8 cellular contexts compared by ENCODE assay signal in genomic region chr22:43884600-43885318, GRCh38. TPM values are rescaled to one million over a fixed set of nuclear protein-coding genes. Genes with fewer than 3 reads are reported as not detected.
DNase-seq lines count a peak whose midpoint lies in the region; ATAC-seq and TF ChIP-seq lines count a peak whose summit lies in the region.

No MANE protein-coding gene starts in this region.

- H3K36me3 Mint-ChIP-seq in activated naive CD4-positive, alpha-beta T cell treated with anti-CD3 and anti-CD28 coated beads for 36 hours (ENCODE audit: low read depth): no peaks in the 10 kb centered on the region

- no peaks in the 10 kb centered on the region for H3K4me1 ChIP-seq in PC-9 (replicated peaks; ENCODE audit: insufficient read depth)

- in situ Hi-C loops in GM13977 (cut with MboI; ENCODE audit: low pct_unique_long_range_greater_than_20kb, low sequenced_read_pairs, unreplicated experiment): no loop called here

- H3K27ac ChIP-seq in AG04450 (ENCODE audit: low read depth, low read length) (no peak overlapping the region), PC-9 (no peak overlapping the region)

- H3K27me3 ChIP-seq in AG04450 (ENCODE audit: control insufficient read depth, insufficient read depth, low read length) (peaks cover 15% of the 10 kb centered on the region), PC-9 (ENCODE audit: insufficient read depth, low read depth) (peaks cover 35% of the 10 kb centered on the region)

- peaks cover 6% of the 10 kb centered on the region for H3K9me3 ChIP-seq in AG04450 (ENCODE audit: control insufficient read depth, insufficient read depth, low read length)
- no peaks in the 10 kb centered on the region for H3K9me3 ChIP-seq in PC-9 (ENCODE audit: insufficient read depth, low read depth)

- H3K9me3 Mint-ChIP-seq in activated naive CD4-positive, alpha-beta T cell treated with anti-CD3 and anti-CD28 coated beads for 36 hours: no peaks in the 10 kb centered on the region

- H3K4me1 Mint-ChIP-seq in activated naive CD4-positive, alpha-beta T cell treated with anti-CD3 and anti-CD28 coated beads for 36 hours (ENCODE audit: low read depth): no peaks in the 10 kb centered on the region

- POLR2A ChIA-PET in AG04450 (lab: Yijun Ruan, JAX): no interaction called here
- POLR2A ChIA-PET in PC-9 (lab: Charles Lee; ENCODE audit: unreplicated experiment): interaction anchor here (0.7 kb wide), 2 partner anchors 10 to 482 kb away, joined by 3 to 4 read pairs; no protein-coding TSS in a partner anchor

- no TSS peak for BruUV-seq in PC-9 (replicated peaks; lab: Mats Ljungman, UMichigan)

- H3K79me2 ChIP-seq in PC-9 (ENCODE audit: low read depth): no peaks in the 10 kb centered on the region

- H4K20me1 ChIP-seq in PC-9 (ENCODE audit: insufficient read depth): no peaks in the 10 kb centered on the region

- ATAC-seq in HG03342 (IDR thresholded peaks at IDR 0.05; ENCODE audit: unreplicated experiment) (peak; percentile 72), left cardiac atrium (peak; percentile 48 to 54)

- H2AFZ ChIP-seq in PC-9: no peak overlapping the region

- DNase-seq in AG04450 (ENCODE audit: low read depth, low spot score) (no peak), GM13977 (ENCODE audit: low spot score) (peak; percentile 86), PC-9 (peak in 1 of 2 experiments; percentile 60), left cardiac atrium (peak; percentile 71)
- DNase-seq in activated naive CD4-positive, alpha-beta T cell treated with anti-CD3 and anti-CD28 coated beads for 36 hours: peak; percentile 60
- peak; percentile 47 for DNase-seq in stimulated activated CD4-positive, alpha-beta T cell treated with anti-CD3 and anti-CD28 coated beads, Interleukin-12 subunit alpha, Interleukin-12 subunit beta, amount 100 ng/mL, for 4 hours
- no peak for DNase-seq in central memory CD4-positive, alpha-beta T cell

- intact Hi-C loops in PC-9 (cut with micrococcal nuclease; ENCODE audit: unreplicated experiment) (loop anchor here (5.0 kb wide), 1 partner anchor 63 kb away; no protein-coding TSS in a partner anchor), left cardiac atrium (cut with DNase I) (loop anchor here in 1 of 2 donors (10.0 kb wide), 1 partner anchor 500 kb away; no protein-coding TSS in a partner anchor)
- intact Hi-C loops in activated naive CD4-positive, alpha-beta T cell treated with anti-CD3 and anti-CD28 coated beads for 36 hours (cut with micrococcal nuclease): loop anchor here (5.0 kb wide), 1 partner anchor 497 kb away; no protein-coding TSS in a partner anchor

- no peaks in the 10 kb centered on the region for H3K36me3 ChIP-seq in PC-9 (ENCODE audit: low read depth)

- H3K27me3 Mint-ChIP-seq in activated naive CD4-positive, alpha-beta T cell treated with anti-CD3 and anti-CD28 coated beads for 36 hours (ENCODE audit: low read depth): peaks cover 25% of the 10 kb centered on the region

- TF ChIP-seq CTCF in AG04450 (IDR thresholded peaks at IDR 0.05; ENCODE audit: low read depth, low read length) (peak; percentile 88), GM13977 (IDR thresholded peaks at IDR 0.05; ENCODE audit: extremely low read depth, insufficient read depth, missing control alignments) (peak; percentile 85), PC-9 (conservative IDR thresholded peaks at IDR 0.05) (peak; percentile 91)

- no peak overlapping the region for H3K4me3 Mint-ChIP-seq in activated naive CD4-positive, alpha-beta T cell treated with anti-CD3 and anti-CD28 coated beads for 36 hours

- no peaks in the 10 kb centered on the region for H3K9me2 ChIP-seq in PC-9 (ENCODE audit: insufficient read depth)

- H3K4me3 ChIP-seq in AG04450 (ENCODE audit: low read depth, low read length) (no peak overlapping the region), PC-9 (no peak overlapping the region)

- H3F3A ChIP-seq in PC-9 (ENCODE audit: insufficient read depth, low read depth): no peaks in the 10 kb centered on the region

- CTCF ChIA-PET in AG04450 (lab: Charles Lee) (interaction anchor here (0.7 to 3.0 kb wide), 16 partner anchors 8 to 499 kb away, joined by 3 to 20 read pairs (median 5); partner anchors contain the start of gene PNPLA3), PC-9 (lab: Charles Lee) (interaction anchor here (0.7 to 0.8 kb wide), 3 partner anchors 8 to 72 kb away, joined by 3 to 4 read pairs (median 4); no protein-coding TSS in a partner anchor)
- CTCF ChIA-PET in activated naive CD4-positive, alpha-beta T cell treated with anti-CD3 and anti-CD28 coated beads for 36 hours (lab: Charles Lee): interaction anchor here (0.5 to 3.4 kb wide), 15 partner anchors 8 to 497 kb away, joined by 3 to 14 read pairs (median 3); no protein-coding TSS in a partner anchor

- H3K27ac Mint-ChIP-seq in activated naive CD4-positive, alpha-beta T cell treated with anti-CD3 and anti-CD28 coated beads for 36 hours: no peak overlapping the region

- no peak overlapping the region for H3K4me2 ChIP-seq in PC-9

RNA-seq across cellular contexts. Expression of gene PNPLA5, which starts 7.1 kb away (rescaled TPM):
- 0.11 and 0.12 TPM in 2 replicates for polyA plus RNA-seq in AG04450 (2011; rRNA removed)
- polyA minus RNA-seq in AG04450 (2011; rRNA and poly(A)+ RNA removed): 0.17 and 0.28 TPM in 2 replicates
- not detected in 2 replicates for total RNA-seq in PC-9 (2021)
- total RNA-seq in activated naive CD4-positive, alpha-beta T cell treated with anti-CD3 and anti-CD28 coated beads for 36 hours: not detected
- total RNA-seq in left cardiac atrium: not detected

RNA-seq across cellular contexts. Expression of gene SULT4A1, which starts 22.4 kb away (rescaled TPM):
- polyA plus RNA-seq in AG04450 (2011; rRNA removed): 0.07 and 0.14 TPM in 2 replicates
- polyA minus RNA-seq in AG04450 (2011; rRNA and poly(A)+ RNA removed): not detected in 2 replicates
- total RNA-seq in PC-9 (2021) (3.2 and 3.4 TPM in 2 replicates), left cardiac atrium (under 1 TPM; 0.29 to 0.63 TPM)
- total RNA-seq in activated naive CD4-positive, alpha-beta T cell treated with anti-CD3 and anti-CD28 coated beads for 36 hours: not detected

RNA-seq across cellular contexts. Expression of gene PNPLA3, which starts 38.8 kb away (rescaled TPM):
- 3.9 and 4.0 TPM in 2 replicates for polyA plus RNA-seq in AG04450 (2011; rRNA removed)
- 3.4 and 4.7 TPM in 2 replicates for polyA minus RNA-seq in AG04450 (2011; rRNA and poly(A)+ RNA removed)
- total RNA-seq in PC-9 (2021): 22.2 and 26.8 TPM in 2 replicates
- under 1 TPM; 0.29 to 0.77 TPM for total RNA-seq in activated naive CD4-positive, alpha-beta T cell treated with anti-CD3 and anti-CD28 coated beads for 36 hours
- 1 to 10 TPM; 1.5 to 5.2 TPM for total RNA-seq in left cardiac atrium

Comparison
In these comparisons a context has a peak if more than half of its experiments do, and no peak if none do; other contexts are left out.
1. DNase-seq: peak in GM13977 (single experiment), activated naive CD4-positive, alpha-beta T cell treated with anti-CD3 and anti-CD28 coated beads for 36 hours (single experiment), left cardiac atrium (single experiment) and stimulated activated CD4-positive, alpha-beta T cell treated with anti-CD3 and anti-CD28 coated beads, Interleukin-12 subunit alpha, Interleukin-12 subunit beta, amount 100 ng/mL, for 4 hours (single experiment); none in AG04450 (single experiment) and central memory CD4-positive, alpha-beta T cell (single experiment).
2. Peak in every context shown above with its lines, with median percentiles within 50 percentile points of each other: CTCF ChIP-seq.